In genomic region chr22:39820266-39820665, GRCh38 we compare ENCODE assay signal across 14 cellular contexts.
DNase-seq lines count a peak whose midpoint lies in the region; ATAC-seq, FAIRE-seq and TF ChIP-seq lines count a peak whose summit lies in the region.
"Had no signal": no experiment of that assay in that cellular context is flagged by ENCODE, and none has a peak within 500 bp of the region (broad histone marks: within the 10 kb centered on the region; RNA-seq: fewer than 3 reads in every experiment).

No MANE protein-coding gene starts in this region.

- no peaks in the 10 kb centered on the region for H3K4me1 ChIP-seq in BE2C
- H3K4me1 ChIP-seq: BLaER1, tibial nerve had no signal

- H3K4me3 ChIP-seq in AG04450 (ENCODE audit: low read depth, low read length) (no peak overlapping the region), astrocyte of the spinal cord (ENCODE audit: low read depth, low read length) (no peak overlapping the region), BE2C (ENCODE audit: low read depth, low read length) (no peak overlapping the region)
- H3K4me3 ChIP-seq: BLaER1, tibial nerve had no signal

- H3K9me3 ChIP-seq in AG04450 (ENCODE audit: control insufficient read depth, insufficient read depth, low read length) = no peaks in the 10 kb centered on the region
- no peaks in the 10 kb centered on the region for H3K9me3 ChIP-seq in BE2C
- H3K9me3 ChIP-seq: BLaER1, tibial nerve had no signal

- in situ Hi-C loops in astrocyte of the spinal cord (cut with HindIII; ENCODE audit: low sequenced_read_pairs) = no loop called here

- TF ChIP-seq CTCF in AG04450 (IDR thresholded peaks at IDR 0.05; ENCODE audit: low read depth, low read length) = no peak
- TF ChIP-seq CTCF in astrocyte of the spinal cord (IDR thresholded peaks at IDR 0.05; ENCODE audit: low read depth, low read length) = no peak
- TF ChIP-seq CTCF in GM20000 (IDR thresholded peaks at IDR 0.05; ENCODE audit: extremely low read depth, missing control alignments) = no peak
- TF ChIP-seq CTCF in BE2C (IDR thresholded peaks at IDR 0.05; ENCODE audit: low read depth, low read length) = no peak

- peak; percentile 18 for DNase-seq in AG04450 (ENCODE audit: low read depth, low spot score)
- peak; percentile 68 for DNase-seq in HS-5 (ENCODE audit: low read depth)
- DNase-seq in astrocyte of the spinal cord (ENCODE audit: low read depth, low spot score) = peak; percentile 79
- no peak for DNase-seq in GM20000 (ENCODE audit: low spot score)
- DNase-seq in NCI-H1436 (lab: John Stamatoyannopoulos, UW) = no peak
- no peak for DNase-seq in BE2C
- DNase-seq: effector CD8-positive, alpha-beta T cell; NCI-H187 treated with DMSO at 0.1 percent for 48 hours; T-helper 9 cell had no signal

- peak; percentile 68 for FAIRE-seq in islet of Langerhans (lab: Jason Lieb, UNC)

- no peak overlapping the region for H3K27ac ChIP-seq in AG04450 (ENCODE audit: low read depth, low read length)
- H3K27ac ChIP-seq: BLaER1, tibial nerve had no signal

- POLR2A ChIA-PET in AG04450 (lab: Yijun Ruan, JAX) = no interaction called here

- no peak for ATAC-seq in GM18520 (IDR thresholded peaks at IDR 0.05; ENCODE audit: unreplicated experiment)
- ATAC-seq: sciatic nerve had no signal

- no peaks in the 10 kb centered on the region for H3K36me3 ChIP-seq in BE2C
- H3K36me3 ChIP-seq: BLaER1, tibial nerve had no signal

- CTCF ChIA-PET in AG04450 (lab: Charles Lee) = interaction anchor here (0.6 kb wide), 1 partner anchor 144 kb away, joined by 5 read pairs; no protein-coding TSS in a partner anchor

- H3K27me3 ChIP-seq in AG04450 (ENCODE audit: control insufficient read depth, insufficient read depth, low read length) = no peaks in the 10 kb centered on the region
- peaks cover 47% of the 10 kb centered on the region for H3K27me3 ChIP-seq in BE2C
- H3K27me3 ChIP-seq: BLaER1, tibial nerve had no signal

Comparison
In these comparisons a context has a peak if more than half of its experiments do, and no peak if none do; other contexts are left out.
1. DNase-seq: peak in AG04450 (single experiment), HS-5 (single experiment) and astrocyte of the spinal cord (single experiment); none in GM20000 (single experiment), NCI-H1436 (single experiment) and BE2C (single experiment).